Comparison of ENCODE assay signal across 25 cellular contexts in the genomic region with DNA sequence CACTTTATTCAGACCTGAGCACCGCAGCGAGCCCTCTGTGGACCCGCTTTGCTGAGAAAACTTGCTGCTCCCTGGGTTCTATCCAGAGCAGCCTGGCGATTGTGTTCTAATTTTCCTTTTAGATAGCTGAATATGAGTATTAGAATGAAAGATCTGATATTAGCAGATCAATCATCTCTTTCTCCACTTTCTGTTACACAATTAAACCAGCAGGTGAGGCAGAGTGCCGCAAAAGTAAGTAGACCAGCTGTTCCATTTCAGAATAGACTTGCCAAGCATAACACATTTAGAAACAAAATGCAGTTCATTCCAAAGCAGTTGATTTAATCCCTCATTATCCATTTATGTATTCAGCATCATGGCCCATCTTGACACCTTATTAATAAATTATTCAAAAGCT.
"Had no signal": no experiment of that assay in that cellular context is flagged by ENCODE, and none has a peak within 500 bp of the region (broad histone marks: within the 10 kb centered on the region; RNA-seq: fewer than 3 reads in every experiment).

No MANE protein-coding gene starts in this region.

- FAIRE-seq: astrocyte, urothelium cell line had no signal

- H3K4me3 ChIP-seq: esophagus muscularis mucosa, heart right ventricle, left lung, lower lobe of right lung, right lobe of liver, skin epidermis, thoracic aorta had no signal

- H3K4me1 ChIP-seq: left lung, right lobe of liver had no signal

- H3K36me3 ChIP-seq: brain microvascular endothelial cell, esophagus muscularis mucosa, heart right ventricle, left lung, lower lobe of right lung, right lobe of liver, thoracic aorta had no signal

- H3K27me3 ChIP-seq: brain microvascular endothelial cell, esophagus muscularis mucosa, heart right ventricle, left lung, right lobe of liver had no signal

- DNase-seq: activated CD4-positive, alpha-beta T cell treated with anti-CD3 and anti-CD28 coated beads for 36 hours; activated CD4-positive, alpha-beta T cell treated with anti-CD3 and anti-CD28 coated beads, Interleukin-2, amount 50 U/mL, for 4 hours; activated CD4-positive, CD25-positive, alpha-beta regulatory T cell; activated effector memory CD4-positive, alpha-beta T cell treated with Interleukin-2 at 50 U/mL for 16 hours; activated naive CD4-positive, alpha-beta T cell treated with anti-CD3 and anti-CD28 coated beads for 36 hours; activated T-cell treated with anti-CD3 and anti-CD28 coated beads for 4 hours; amniotic stem cell; brain microvascular endothelial cell; foreskin melanocyte; heart right ventricle; left lung; lower lobe of right lung; mesenchymal stem cell; naive thymus-derived CD8-positive, alpha-beta T cell; right lobe of liver; stimulated activated CD4-positive, alpha-beta T cell treated with anti-CD3 and anti-CD28 coated beads, Interleukin-12 subunit alpha, Interleukin-12 subunit beta, amount 100 ng/mL, for 4 hours; stimulated activated CD4-positive, alpha-beta T cell treated with anti-CD3 and anti-CD28 coated beads, Interleukin-4, amount 100 ng/mL, for 1 hour; stimulated activated naive CD8-positive, alpha-beta T cell treated with anti-CD3 and anti-CD28 coated beads, Interleukin-15, Interleukin-2, amounts not matched to agents 100 U/mL and 50 U/mL, for 24 hours; T-helper 1 cell; trophoblast cell had no signal

- H3K27ac ChIP-seq: brain microvascular endothelial cell, esophagus muscularis mucosa, heart right ventricle, left lung, lower lobe of right lung, right lobe of liver, skin epidermis, thoracic aorta had no signal

- H3K9me3 ChIP-seq: esophagus muscularis mucosa, heart right ventricle, left lung, lower lobe of right lung, right lobe of liver, thoracic aorta had no signal
